In the genomic region with DNA sequence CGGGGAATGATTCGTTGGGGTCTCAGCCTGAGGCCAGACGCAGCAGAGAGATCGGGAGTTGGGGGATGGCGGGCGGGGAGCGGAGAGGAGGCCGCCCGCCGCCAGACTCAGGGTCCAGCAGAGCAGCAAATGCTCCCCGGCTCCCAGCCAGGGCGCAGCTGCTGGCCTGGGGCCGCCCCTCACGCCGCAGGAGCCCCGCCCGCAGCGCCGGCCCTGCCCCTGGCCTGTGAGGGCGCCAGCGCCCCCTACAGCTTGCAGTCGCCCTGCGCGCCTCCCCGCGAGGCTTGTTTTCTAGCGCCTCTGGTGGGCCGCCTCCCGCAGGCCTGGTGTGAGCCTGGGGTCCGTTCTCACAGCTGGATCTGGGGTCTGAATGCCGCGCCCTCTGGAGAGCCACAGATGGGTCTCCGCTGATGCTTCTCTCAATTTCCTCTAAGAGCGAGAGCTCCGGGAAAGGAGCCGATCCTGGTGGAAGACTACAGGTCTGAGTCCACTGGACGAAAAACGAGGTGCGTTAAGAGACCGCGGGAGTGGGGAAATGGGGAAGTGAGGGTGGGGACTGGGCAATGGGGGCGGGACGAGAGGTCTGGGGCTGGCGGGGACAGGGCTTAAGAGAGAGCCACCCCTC, we compare ENCODE assay signal across 1 cellular context.
TF ChIP-seq lines count a peak whose summit lies in the region.

No MANE protein-coding gene starts in this region.

TF ChIP-seq in K562, 482 proteins besides CTCF, POLR2A, EP300 and RAD21 (continued from another document and continues in another):
- TF ChIP-seq, protein P1, sequence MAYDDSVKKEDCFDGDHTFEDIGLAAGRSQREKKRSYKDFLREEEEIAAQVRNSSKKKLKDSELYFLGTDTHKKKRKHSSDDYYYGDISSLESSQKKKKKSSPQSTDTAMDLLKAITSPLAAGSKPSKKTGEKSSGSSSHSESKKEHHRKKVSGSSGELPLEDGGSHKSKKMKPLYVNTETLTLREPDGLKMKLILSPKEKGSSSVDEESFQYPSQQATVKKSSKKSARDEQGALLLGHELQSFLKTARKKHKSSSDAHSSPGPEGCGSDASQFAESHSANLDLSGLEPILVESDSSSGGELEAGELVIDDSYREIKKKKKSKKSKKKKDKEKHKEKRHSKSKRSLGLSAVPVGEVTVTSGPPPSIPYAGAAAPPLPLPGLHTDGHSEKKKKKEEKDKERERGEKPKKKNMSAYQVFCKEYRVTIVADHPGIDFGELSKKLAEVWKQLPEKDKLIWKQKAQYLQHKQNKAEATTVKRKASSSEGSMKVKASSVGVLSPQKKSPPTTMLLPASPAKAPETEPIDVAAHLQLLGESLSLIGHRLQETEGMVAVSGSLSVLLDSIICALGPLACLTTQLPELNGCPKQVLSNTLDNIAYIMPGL (CRISPR knock-in tag; IDR thresholded peaks at IDR 0.05), result peak; percentile 98
- TF ChIP-seq NR1H2 (CRISPR knock-in tag; IDR thresholded peaks at IDR 0.05), result peak; percentile 50; the same call in 1 of the 2 replicates
- TF ChIP-seq SIRT6 (IDR thresholded peaks at IDR 0.05; ENCODE audit: low read depth, low read length), result no peak
- TF ChIP-seq TAF1 (IDR thresholded peaks at IDR 0.05; ENCODE audit: control insufficient read depth, extremely low read depth, insufficient read depth, low read length, severe bottlenecking), result peak; percentile 75
- peak; percentile 86 for TF ChIP-seq NEUROD1 (IDR thresholded peaks at IDR 0.05; ENCODE audit: borderline replicate concordance, low read depth, low read length, partially characterized antibody)
- no peak for TF ChIP-seq ARHGAP35 (IDR thresholded peaks at IDR 0.05; ENCODE audit: partially characterized antibody)
- no peak for TF ChIP-seq THRB (CRISPR knock-in tag; conservative IDR thresholded peaks at IDR 0.05)
- peak; percentile 84 for TF ChIP-seq ZNF24 (IDR thresholded peaks at IDR 0.05)
- no peak for TF ChIP-seq ZFPM2 (CRISPR knock-in tag; IDR thresholded peaks at IDR 0.05)
- peak; percentile 98 for TF ChIP-seq POLR2G (IDR thresholded peaks at IDR 0.05; ENCODE audit: low read depth, low read length)
- TF ChIP-seq TAF9B (IDR thresholded peaks at IDR 0.05; ENCODE audit: partially characterized antibody), result peak; percentile 38
- TF ChIP-seq HIVEP1 (CRISPR knock-in tag; IDR thresholded peaks at IDR 0.05), result peak; percentile 62; the same call in 1 of the 2 replicates
- TF ChIP-seq, protein P2, sequence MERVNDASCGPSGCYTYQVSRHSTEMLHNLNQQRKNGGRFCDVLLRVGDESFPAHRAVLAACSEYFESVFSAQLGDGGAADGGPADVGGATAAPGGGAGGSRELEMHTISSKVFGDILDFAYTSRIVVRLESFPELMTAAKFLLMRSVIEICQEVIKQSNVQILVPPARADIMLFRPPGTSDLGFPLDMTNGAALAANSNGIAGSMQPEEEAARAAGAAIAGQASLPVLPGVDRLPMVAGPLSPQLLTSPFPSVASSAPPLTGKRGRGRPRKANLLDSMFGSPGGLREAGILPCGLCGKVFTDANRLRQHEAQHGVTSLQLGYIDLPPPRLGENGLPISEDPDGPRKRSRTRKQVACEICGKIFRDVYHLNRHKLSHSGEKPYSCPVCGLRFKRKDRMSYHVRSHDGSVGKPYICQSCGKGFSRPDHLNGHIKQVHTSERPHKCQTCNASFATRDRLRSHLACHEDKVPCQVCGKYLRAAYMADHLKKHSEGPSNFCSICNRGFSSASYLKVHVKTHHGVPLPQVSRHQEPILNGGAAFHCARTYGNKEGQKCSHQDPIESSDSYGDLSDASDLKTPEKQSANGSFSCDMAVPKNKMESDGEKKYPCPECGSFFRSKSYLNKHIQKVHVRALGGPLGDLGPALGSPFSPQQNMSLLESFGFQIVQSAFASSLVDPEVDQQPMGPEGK (CRISPR knock-in tag; IDR thresholded peaks at IDR 0.05; ENCODE audit: borderline replicate concordance), result no peak
- TF ChIP-seq MTA3 (IDR thresholded peaks at IDR 0.05; ENCODE audit: borderline replicate concordance), result peak; percentile 96
- TF ChIP-seq SOX6 (IDR thresholded peaks at IDR 0.05), result peak; percentile 78
- TF ChIP-seq MLLT1 (IDR thresholded peaks at IDR 0.05), result peak; percentile 74 to 87
- peak; percentile 82 for TF ChIP-seq CXXC5 (CRISPR knock-in tag; IDR thresholded peaks at IDR 0.05)
- TF ChIP-seq MCM7 (IDR thresholded peaks at IDR 0.05), result 0 out of 4 replicates have a peak, but pooled peaks of 1 of the 2 experiments have one; percentile 36
- TF ChIP-seq KLF13 (tag; IDR thresholded peaks at IDR 0.05; ENCODE audit: borderline replicate concordance, low read depth), result 0 out of 2 replicates have a peak, but pooled peaks have one; percentile 26
- TF ChIP-seq, protein P3, sequence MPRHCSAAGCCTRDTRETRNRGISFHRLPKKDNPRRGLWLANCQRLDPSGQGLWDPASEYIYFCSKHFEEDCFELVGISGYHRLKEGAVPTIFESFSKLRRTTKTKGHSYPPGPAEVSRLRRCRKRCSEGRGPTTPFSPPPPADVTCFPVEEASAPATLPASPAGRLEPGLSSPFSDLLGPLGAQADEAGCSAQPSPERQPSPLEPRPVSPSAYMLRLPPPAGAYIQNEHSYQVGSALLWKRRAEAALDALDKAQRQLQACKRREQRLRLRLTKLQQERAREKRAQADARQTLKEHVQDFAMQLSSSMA (CRISPR knock-in tag; IDR thresholded peaks at IDR 0.05), result 0 out of 2 replicates have a peak, but pooled peaks have one; percentile 62
- no peak for TF ChIP-seq THRAP3 (IDR thresholded peaks at IDR 0.05; ENCODE audit: borderline replicate concordance)
- TF ChIP-seq, protein P4, sequence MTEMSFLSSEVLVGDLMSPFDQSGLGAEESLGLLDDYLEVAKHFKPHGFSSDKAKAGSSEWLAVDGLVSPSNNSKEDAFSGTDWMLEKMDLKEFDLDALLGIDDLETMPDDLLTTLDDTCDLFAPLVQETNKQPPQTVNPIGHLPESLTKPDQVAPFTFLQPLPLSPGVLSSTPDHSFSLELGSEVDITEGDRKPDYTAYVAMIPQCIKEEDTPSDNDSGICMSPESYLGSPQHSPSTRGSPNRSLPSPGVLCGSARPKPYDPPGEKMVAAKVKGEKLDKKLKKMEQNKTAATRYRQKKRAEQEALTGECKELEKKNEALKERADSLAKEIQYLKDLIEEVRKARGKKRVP (CRISPR knock-in tag; IDR thresholded peaks at IDR 0.05), result no peak
- TF ChIP-seq PHF21A (IDR thresholded peaks at IDR 0.05; ENCODE audit: borderline replicate concordance, low read depth), result no peak
- peak; percentile 100 for TF ChIP-seq RB1 (IDR thresholded peaks at IDR 0.05; ENCODE audit: low read depth)
- TF ChIP-seq TFAP4 (CRISPR knock-in tag; IDR thresholded peaks at IDR 0.05; ENCODE audit: borderline replicate concordance), result peak; percentile 90
- TF ChIP-seq, protein P5, sequence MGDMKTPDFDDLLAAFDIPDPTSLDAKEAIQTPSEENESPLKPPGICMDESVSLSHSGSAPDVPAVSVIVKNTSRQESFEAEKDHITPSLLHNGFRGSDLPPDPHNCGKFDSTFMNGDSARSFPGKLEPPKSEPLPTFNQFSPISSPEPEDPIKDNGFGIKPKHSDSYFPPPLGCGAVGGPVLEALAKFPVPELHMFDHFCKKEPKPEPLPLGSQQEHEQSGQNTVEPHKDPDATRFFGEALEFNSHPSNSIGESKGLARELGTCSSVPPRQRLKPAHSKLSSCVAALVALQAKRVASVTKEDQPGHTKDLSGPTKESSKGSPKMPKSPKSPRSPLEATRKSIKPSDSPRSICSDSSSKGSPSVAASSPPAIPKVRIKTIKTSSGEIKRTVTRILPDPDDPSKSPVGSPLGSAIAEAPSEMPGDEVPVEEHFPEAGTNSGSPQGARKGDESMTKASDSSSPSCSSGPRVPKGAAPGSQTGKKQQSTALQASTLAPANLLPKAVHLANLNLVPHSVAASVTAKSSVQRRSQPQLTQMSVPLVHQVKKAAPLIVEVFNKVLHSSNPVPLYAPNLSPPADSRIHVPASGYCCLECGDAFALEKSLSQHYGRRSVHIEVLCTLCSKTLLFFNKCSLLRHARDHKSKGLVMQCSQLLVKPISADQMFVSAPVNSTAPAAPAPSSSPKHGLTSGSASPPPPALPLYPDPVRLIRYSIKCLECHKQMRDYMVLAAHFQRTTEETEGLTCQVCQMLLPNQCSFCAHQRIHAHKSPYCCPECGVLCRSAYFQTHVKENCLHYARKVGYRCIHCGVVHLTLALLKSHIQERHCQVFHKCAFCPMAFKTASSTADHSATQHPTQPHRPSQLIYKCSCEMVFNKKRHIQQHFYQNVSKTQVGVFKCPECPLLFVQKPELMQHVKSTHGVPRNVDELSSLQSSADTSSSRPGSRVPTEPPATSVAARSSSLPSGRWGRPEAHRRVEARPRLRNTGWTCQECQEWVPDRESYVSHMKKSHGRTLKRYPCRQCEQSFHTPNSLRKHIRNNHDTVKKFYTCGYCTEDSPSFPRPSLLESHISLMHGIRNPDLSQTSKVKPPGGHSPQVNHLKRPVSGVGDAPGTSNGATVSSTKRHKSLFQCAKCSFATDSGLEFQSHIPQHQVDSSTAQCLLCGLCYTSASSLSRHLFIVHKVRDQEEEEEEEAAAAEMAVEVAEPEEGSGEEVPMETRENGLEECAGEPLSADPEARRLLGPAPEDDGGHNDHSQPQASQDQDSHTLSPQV (IDR thresholded peaks at IDR 0.05), result peak; percentile 57; the same call in 1 of the 2 replicates
- 0 out of 2 replicates have a peak, but pooled peaks have one; percentile 45 for TF ChIP-seq ZNF695 (CRISPR knock-in tag; IDR thresholded peaks at IDR 0.05)
- TF ChIP-seq, protein P6, sequence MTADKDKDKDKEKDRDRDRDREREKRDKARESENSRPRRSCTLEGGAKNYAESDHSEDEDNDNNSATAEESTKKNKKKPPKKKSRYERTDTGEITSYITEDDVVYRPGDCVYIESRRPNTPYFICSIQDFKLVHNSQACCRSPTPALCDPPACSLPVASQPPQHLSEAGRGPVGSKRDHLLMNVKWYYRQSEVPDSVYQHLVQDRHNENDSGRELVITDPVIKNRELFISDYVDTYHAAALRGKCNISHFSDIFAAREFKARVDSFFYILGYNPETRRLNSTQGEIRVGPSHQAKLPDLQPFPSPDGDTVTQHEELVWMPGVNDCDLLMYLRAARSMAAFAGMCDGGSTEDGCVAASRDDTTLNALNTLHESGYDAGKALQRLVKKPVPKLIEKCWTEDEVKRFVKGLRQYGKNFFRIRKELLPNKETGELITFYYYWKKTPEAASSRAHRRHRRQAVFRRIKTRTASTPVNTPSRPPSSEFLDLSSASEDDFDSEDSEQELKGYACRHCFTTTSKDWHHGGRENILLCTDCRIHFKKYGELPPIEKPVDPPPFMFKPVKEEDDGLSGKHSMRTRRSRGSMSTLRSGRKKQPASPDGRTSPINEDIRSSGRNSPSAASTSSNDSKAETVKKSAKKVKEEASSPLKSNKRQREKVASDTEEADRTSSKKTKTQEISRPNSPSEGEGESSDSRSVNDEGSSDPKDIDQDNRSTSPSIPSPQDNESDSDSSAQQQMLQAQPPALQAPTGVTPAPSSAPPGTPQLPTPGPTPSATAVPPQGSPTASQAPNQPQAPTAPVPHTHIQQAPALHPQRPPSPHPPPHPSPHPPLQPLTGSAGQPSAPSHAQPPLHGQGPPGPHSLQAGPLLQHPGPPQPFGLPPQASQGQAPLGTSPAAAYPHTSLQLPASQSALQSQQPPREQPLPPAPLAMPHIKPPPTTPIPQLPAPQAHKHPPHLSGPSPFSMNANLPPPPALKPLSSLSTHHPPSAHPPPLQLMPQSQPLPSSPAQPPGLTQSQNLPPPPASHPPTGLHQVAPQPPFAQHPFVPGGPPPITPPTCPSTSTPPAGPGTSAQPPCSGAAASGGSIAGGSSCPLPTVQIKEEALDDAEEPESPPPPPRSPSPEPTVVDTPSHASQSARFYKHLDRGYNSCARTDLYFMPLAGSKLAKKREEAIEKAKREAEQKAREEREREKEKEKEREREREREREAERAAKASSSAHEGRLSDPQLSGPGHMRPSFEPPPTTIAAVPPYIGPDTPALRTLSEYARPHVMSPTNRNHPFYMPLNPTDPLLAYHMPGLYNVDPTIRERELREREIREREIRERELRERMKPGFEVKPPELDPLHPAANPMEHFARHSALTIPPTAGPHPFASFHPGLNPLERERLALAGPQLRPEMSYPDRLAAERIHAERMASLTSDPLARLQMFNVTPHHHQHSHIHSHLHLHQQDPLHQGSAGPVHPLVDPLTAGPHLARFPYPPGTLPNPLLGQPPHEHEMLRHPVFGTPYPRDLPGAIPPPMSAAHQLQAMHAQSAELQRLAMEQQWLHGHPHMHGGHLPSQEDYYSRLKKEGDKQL (CRISPR knock-in tag; IDR thresholded peaks at IDR 0.05; ENCODE audit: borderline replicate concordance), result no peak
- TF ChIP-seq ZKSCAN3 (CRISPR knock-in tag; IDR thresholded peaks at IDR 0.05), result no peak
- TF ChIP-seq, protein P7, sequence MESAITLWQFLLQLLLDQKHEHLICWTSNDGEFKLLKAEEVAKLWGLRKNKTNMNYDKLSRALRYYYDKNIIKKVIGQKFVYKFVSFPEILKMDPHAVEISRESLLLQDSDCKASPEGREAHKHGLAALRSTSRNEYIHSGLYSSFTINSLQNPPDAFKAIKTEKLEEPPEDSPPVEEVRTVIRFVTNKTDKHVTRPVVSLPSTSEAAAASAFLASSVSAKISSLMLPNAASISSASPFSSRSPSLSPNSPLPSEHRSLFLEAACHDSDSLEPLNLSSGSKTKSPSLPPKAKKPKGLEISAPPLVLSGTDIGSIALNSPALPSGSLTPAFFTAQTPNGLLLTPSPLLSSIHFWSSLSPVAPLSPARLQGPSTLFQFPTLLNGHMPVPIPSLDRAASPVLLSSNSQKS (CRISPR knock-in tag; IDR thresholded peaks at IDR 0.05), result no peak
- TF ChIP-seq TEAD1 (CRISPR knock-in tag; IDR thresholded peaks at IDR 0.05), result peak; percentile 6 to 34; a peak in 2 of 4 replicates
- no peak; the same call in 1 of the 2 replicates for TF ChIP-seq STAT5A (IDR thresholded peaks at IDR 0.05; ENCODE audit: borderline replicate concordance, low read length)
- TF ChIP-seq HNRNPH1 (optimal IDR thresholded peaks at IDR 0.05; ENCODE audit: low read depth, low read length), result no peak
- TF ChIP-seq POLR2AphosphoS5 (IDR thresholded peaks at IDR 0.05; ENCODE audit: control insufficient read depth, insufficient read depth, low read depth, low read length), result peak; percentile 64
